1 cellular context compared by ENCODE assay signal in the genomic region with DNA sequence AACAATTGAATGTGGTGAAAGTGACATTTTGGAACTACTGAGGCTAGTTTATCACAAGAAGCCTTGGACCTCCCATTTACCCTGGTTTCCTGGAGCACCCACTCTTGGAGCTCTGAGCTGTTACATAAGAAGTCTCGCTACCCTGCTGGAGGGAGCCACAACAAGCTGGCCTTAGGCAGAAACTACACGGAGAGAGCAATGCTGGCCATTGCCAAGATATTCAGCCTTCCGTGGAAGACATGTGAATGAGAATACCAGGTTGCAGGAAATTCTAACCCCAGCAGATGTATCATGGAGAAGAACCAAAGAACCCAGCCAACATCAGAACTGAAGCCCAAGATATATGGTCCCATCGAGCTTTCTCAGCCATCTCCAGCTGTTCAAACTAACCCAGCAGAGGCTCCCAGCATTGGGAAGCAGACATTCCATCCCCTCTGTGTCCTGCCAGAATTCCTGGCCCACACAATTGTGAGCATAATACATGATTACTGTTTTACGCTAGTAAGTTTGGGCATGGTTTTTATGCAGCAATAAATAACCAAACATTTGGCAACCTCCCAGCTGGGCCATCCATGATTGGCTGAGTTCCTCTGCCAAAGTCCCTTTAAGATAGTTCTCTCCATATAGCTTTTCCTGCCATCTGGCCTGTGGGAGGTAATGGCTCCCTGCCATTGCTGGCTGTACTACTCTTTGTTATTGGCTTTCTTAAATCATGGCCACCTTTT.
TF ChIP-seq lines count a peak whose summit lies in the region.

No MANE protein-coding gene starts in this region.

TF ChIP-seq in IMR-90, 13 proteins besides CTCF, POLR2A, EP300 and RAD21:
- TF ChIP-seq FOS (IDR thresholded peaks at IDR 0.05; ENCODE audit: low read depth, low read length) (no peak), RFX5 (IDR thresholded peaks at IDR 0.05; ENCODE audit: low read depth, low read length) (no peak), RCOR1 (IDR thresholded peaks at IDR 0.05; ENCODE audit: insufficient replicate concordance, low read length) (no peak), MAZ (IDR thresholded peaks at IDR 0.05; ENCODE audit: borderline replicate concordance, low read depth, low read length) (no peak), CHD1 (IDR thresholded peaks at IDR 0.05; ENCODE audit: low read depth, low read length) (no peak), SMC3 (IDR thresholded peaks at IDR 0.05; ENCODE audit: low read depth, low read length) (no peak)
- TF ChIP-seq, protein P1, sequence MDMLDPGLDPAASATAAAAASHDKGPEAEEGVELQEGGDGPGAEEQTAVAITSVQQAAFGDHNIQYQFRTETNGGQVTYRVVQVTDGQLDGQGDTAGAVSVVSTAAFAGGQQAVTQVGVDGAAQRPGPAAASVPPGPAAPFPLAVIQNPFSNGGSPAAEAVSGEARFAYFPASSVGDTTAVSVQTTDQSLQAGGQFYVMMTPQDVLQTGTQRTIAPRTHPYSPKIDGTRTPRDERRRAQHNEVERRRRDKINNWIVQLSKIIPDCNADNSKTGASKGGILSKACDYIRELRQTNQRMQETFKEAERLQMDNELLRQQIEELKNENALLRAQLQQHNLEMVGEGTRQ (IDR thresholded peaks at IDR 0.05; ENCODE audit: low read depth, low read length) = no peak
- TF ChIP-seq, protein P2, sequence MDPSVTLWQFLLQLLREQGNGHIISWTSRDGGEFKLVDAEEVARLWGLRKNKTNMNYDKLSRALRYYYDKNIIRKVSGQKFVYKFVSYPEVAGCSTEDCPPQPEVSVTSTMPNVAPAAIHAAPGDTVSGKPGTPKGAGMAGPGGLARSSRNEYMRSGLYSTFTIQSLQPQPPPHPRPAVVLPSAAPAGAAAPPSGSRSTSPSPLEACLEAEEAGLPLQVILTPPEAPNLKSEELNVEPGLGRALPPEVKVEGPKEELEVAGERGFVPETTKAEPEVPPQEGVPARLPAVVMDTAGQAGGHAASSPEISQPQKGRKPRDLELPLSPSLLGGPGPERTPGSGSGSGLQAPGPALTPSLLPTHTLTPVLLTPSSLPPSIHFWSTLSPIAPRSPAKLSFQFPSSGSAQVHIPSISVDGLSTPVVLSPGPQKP (IDR thresholded peaks at IDR 0.05; ENCODE audit: borderline replicate concordance, low read depth, low read length) = no peak
TF ChIP-seq in IMR-90: peak in this region for 0.
